9 cellular contexts compared by ENCODE assay signal in genomic region chr4:110106946-110107325, GRCh38.
DNase-seq lines count a peak whose midpoint lies in the region; ATAC-seq, FAIRE-seq and TF ChIP-seq lines count a peak whose summit lies in the region.
"Had no signal": no experiment of that assay in that cellular context is flagged by ENCODE, and none has a peak within 500 bp of the region (broad histone marks: within the 10 kb centered on the region; RNA-seq: fewer than 3 reads in every experiment).

No MANE protein-coding gene starts in this region.

- H3K4me3 ChIP-seq in HepG2 (replicated peaks in 1 of 3; ENCODE audit: insufficient read depth in 1 of 3, low read depth in 2 of 3, low read length in 3 of 3) (no peak overlapping the region), suprapubic skin (no peak overlapping the region), gastroesophageal sphincter (no peak overlapping the region)
- H3K4me3 ChIP-seq: lung had no signal

- no peak for FAIRE-seq in HepG2 (lab: Jason Lieb, UNC)

- no peak overlapping the region for H3K4me2 ChIP-seq in HepG2 (ENCODE audit: low read depth, low read length)

- intact Hi-C loops in HepG2 (cut with micrococcal nuclease; ENCODE audit: unreplicated experiment): no loop called here
- intact Hi-C loops in Right ventricle myocardium superior (cut with DNase I): no loop called here
- intact Hi-C loops in activated CD4-positive, alpha-beta memory T cell treated with anti-CD3 and anti-CD28 coated beads for 36 hours (cut with micrococcal nuclease): no loop called here

- peaks cover 12% of the 10 kb centered on the region for H3K4me1 ChIP-seq in HepG2 (ENCODE audit: insufficient read depth, low read length)
- H3K4me1 ChIP-seq in suprapubic skin: peaks cover 13% of the 10 kb centered on the region
- H3K4me1 ChIP-seq in gastroesophageal sphincter: no peaks in the 10 kb centered on the region

- no peaks in the 10 kb centered on the region for H3K79me2 ChIP-seq in HepG2 (ENCODE audit: insufficient read depth, low read length)

- TF ChIP-seq POLR2A in HepG2 (IDR thresholded peaks at IDR 0.05; ENCODE audit: insufficient read depth in 1 of 2, low read depth in 2 of 2, low read length in 2 of 2) (no peak), suprapubic skin (IDR thresholded peaks at IDR 0.05) (no peak), gastroesophageal sphincter (IDR thresholded peaks at IDR 0.05) (no peak)

- H3K9me3 ChIP-seq in HepG2 (ENCODE audit: low read length) (no peaks in the 10 kb centered on the region), suprapubic skin (no peaks in the 10 kb centered on the region), gastroesophageal sphincter (no peaks in the 10 kb centered on the region)

- peak; percentile 4 for DNase-seq in SW480 (ENCODE audit: low spot score)
- peak; percentile 60 for DNase-seq in HepG2 (ENCODE audit: low spot score)
- no peak for DNase-seq in Right ventricle myocardium superior
- DNase-seq in suprapubic skin (ENCODE audit: low spot score in 2 of 2): no peak
- no peak for DNase-seq in activated CD4-positive, alpha-beta memory T cell treated with anti-CD3 and anti-CD28 coated beads for 36 hours

- H3K27ac ChIP-seq in HepG2 (ENCODE audit: extremely low read length, insufficient read depth, low read length): peak overlapping the region; percentile 42
- no peak overlapping the region for H3K27ac ChIP-seq in suprapubic skin
- no peak overlapping the region for H3K27ac ChIP-seq in gastroesophageal sphincter

- no peak overlapping the region for H3K27ac Mint-ChIP-seq in activated CD4-positive, alpha-beta memory T cell treated with anti-CD3 and anti-CD28 coated beads for 36 hours

- in situ Hi-C loops in HepG2 (cut with HindIII; ENCODE audit: extremely low pct_ligation_motif_present, low pct_unique_long_range_greater_than_20kb): no loop called here

- ATAC-seq in GM18511 (IDR thresholded peaks at IDR 0.05; ENCODE audit: unreplicated experiment): peak; percentile 79
- peak; percentile 70 for ATAC-seq in HG02678 (IDR thresholded peaks at IDR 0.05; ENCODE audit: unreplicated experiment)
- ATAC-seq in HepG2: peak; percentile 70; the same call in 2 of the 3 replicates
- ATAC-seq in Right ventricle myocardium superior (ENCODE audit: poor library complexity): no peak
- ATAC-seq in gastroesophageal sphincter: no peak

- TF ChIP-seq CTCF in HepG2 (CRISPR knock-in tag; IDR thresholded peaks at IDR 0.05): no peak
- TF ChIP-seq CTCF in suprapubic skin (IDR thresholded peaks at IDR 0.05): no peak
- TF ChIP-seq CTCF in gastroesophageal sphincter (IDR thresholded peaks at IDR 0.05): no peak

- no peaks in the 10 kb centered on the region for H3K9me3 Mint-ChIP-seq in activated CD4-positive, alpha-beta memory T cell treated with anti-CD3 and anti-CD28 coated beads for 36 hours

- H3K27me3 Mint-ChIP-seq in activated CD4-positive, alpha-beta memory T cell treated with anti-CD3 and anti-CD28 coated beads for 36 hours: no peaks in the 10 kb centered on the region

- BruUV-seq in HepG2 (replicated peaks; lab: Mats Ljungman, UMichigan): no TSS peak

- no peak overlapping the region for H3K4me3 Mint-ChIP-seq in activated CD4-positive, alpha-beta memory T cell treated with anti-CD3 and anti-CD28 coated beads for 36 hours

- H3K36me3 ChIP-seq in HepG2 (replicated peaks in 1 of 2; ENCODE audit: control insufficient read depth in 1 of 2, insufficient read depth in 2 of 2, low read length in 2 of 2) (peaks cover 2 to 5% of the 10 kb centered on the region in 2 experiments; a peak in 3 of 5 replicates), suprapubic skin (no peaks in the 10 kb centered on the region), gastroesophageal sphincter (no peaks in the 10 kb centered on the region)

- H2AFZ ChIP-seq in HepG2 (ENCODE audit: low read length): no peak overlapping the region

- TF ChIP-seq EP300 in HepG2 (IDR thresholded peaks at IDR 0.05; ENCODE audit: low read depth in 2 of 2, low read length in 2 of 2): no peak
- no peak for TF ChIP-seq EP300 in HepG2 (CRISPR knock-in tag; IDR thresholded peaks at IDR 0.05; ENCODE audit: borderline replicate concordance)
- TF ChIP-seq EP300 in suprapubic skin (IDR thresholded peaks at IDR 0.05): no peak
- no peak for TF ChIP-seq EP300 in gastroesophageal sphincter (IDR thresholded peaks at IDR 0.05)

- peaks cover 2% of the 10 kb centered on the region for H3K4me1 Mint-ChIP-seq in activated CD4-positive, alpha-beta memory T cell treated with anti-CD3 and anti-CD28 coated beads for 36 hours (ENCODE audit: low read depth)

- H3K27me3 ChIP-seq in HepG2 (ENCODE audit: control insufficient read depth in 1 of 2, insufficient read depth in 2 of 2, low read length in 2 of 2) (no peaks in the 10 kb centered on the region), suprapubic skin (no peaks in the 10 kb centered on the region), gastroesophageal sphincter (no peaks in the 10 kb centered on the region)

- H4K20me1 ChIP-seq in HepG2 (ENCODE audit: insufficient read depth, low read length): no peaks in the 10 kb centered on the region

- WGBS in HepG2 (ENCODE audit: low lambda C conversion rate): 14% methylated on average over 1 of the region's 1 CpG
- 46% methylated on average over 1 of the region's 1 CpG for WGBS in suprapubic skin
- 72 to 82% methylated on average over 1 of the region's 1 CpG for WGBS in gastroesophageal sphincter (ENCODE audit: low coverage in 1 of 2), 2 donors

- TF ChIP-seq RAD21 in HepG2 (CRISPR knock-in tag; IDR thresholded peaks at IDR 0.05): no peak

- no peak overlapping the region for H3K9ac ChIP-seq in HepG2 (ENCODE audit: insufficient read depth, low read depth, low read length)

- CTCF ChIA-PET in HepG2 (lab: Yijun Ruan, JAX; ENCODE audit: low intra/inter-chr PET ratio, low total read pairs): no interaction called here
- CTCF ChIA-PET in activated CD4-positive, alpha-beta memory T cell treated with anti-CD3 and anti-CD28 coated beads for 36 hours (lab: Charles Lee): no interaction called here

- H3K36me3 Mint-ChIP-seq in activated CD4-positive, alpha-beta memory T cell treated with anti-CD3 and anti-CD28 coated beads for 36 hours: peaks cover 5% of the 10 kb centered on the region

- POLR2A ChIA-PET in HepG2 (lab: Yijun Ruan, JAX): no interaction called here
- POLR2A ChIA-PET in activated CD4-positive, alpha-beta memory T cell treated with anti-CD3 and anti-CD28 coated beads for 36 hours (lab: Charles Lee): no interaction called here

TF ChIP-seq in HepG2, 621 proteins besides CTCF, POLR2A, EP300 and RAD21 (continues in another document):
- TF ChIP-seq MAFF (IDR thresholded peaks at IDR 0.05; ENCODE audit: low read depth, low read length) (peak; percentile 86), NR3C1 (CRISPR knock-in tag; IDR thresholded peaks at IDR 0.05) (no peak), PRMT3 (CRISPR knock-in tag; IDR thresholded peaks at IDR 0.05; ENCODE audit: borderline replicate concordance, low read depth) (no peak), HNF4G (IDR thresholded peaks at IDR 0.05; ENCODE audit: borderline replicate concordance, low read depth, low read length) (no peak), HNF4G (CRISPR knock-in tag; IDR thresholded peaks at IDR 0.05; ENCODE audit: borderline replicate concordance, low read depth) (no peak), RERE (CRISPR knock-in tag; IDR thresholded peaks at IDR 0.05; ENCODE audit: low read depth) (no peak), ZKSCAN1 (IDR thresholded peaks at IDR 0.05; ENCODE audit: low read length) (peak; percentile 56; the same call in 1 of the 2 replicates)

Comparison
In these comparisons a context has a peak if more than half of its experiments do, and no peak if none do; other contexts are left out.
1. ATAC-seq: peak in GM18511 (single experiment), HG02678 (single experiment) and HepG2 (single experiment); none in Right ventricle myocardium superior (single experiment) and gastroesophageal sphincter (single experiment).
2. DNase-seq: peak in SW480 (single experiment) and HepG2 (single experiment); none in Right ventricle myocardium superior (single experiment), suprapubic skin (0 of 2) and activated CD4-positive, alpha-beta memory T cell treated with anti-CD3 and anti-CD28 coated beads for 36 hours (single experiment).